1 cellular context compared by ENCODE assay signal in genomic region chr13:26475176-26476110, GRCh38.
TF ChIP-seq lines count a peak whose summit lies in the region.

No MANE protein-coding gene starts in this region.

TF ChIP-seq in IMR-90, 13 proteins besides CTCF, POLR2A, EP300 and RAD21 (continued from another document):
- TF ChIP-seq RFX5 (IDR thresholded peaks at IDR 0.05; ENCODE audit: low read depth, low read length), result no peak
- no peak for TF ChIP-seq MAFK (IDR thresholded peaks at IDR 0.05; ENCODE audit: low read depth, low read length)
- TF ChIP-seq CEBPB (IDR thresholded peaks at IDR 0.05; ENCODE audit: low read depth, low read length), result no peak
- TF ChIP-seq CHD1 (IDR thresholded peaks at IDR 0.05; ENCODE audit: low read depth, low read length), result no peak
- no peak for TF ChIP-seq ELK1 (IDR thresholded peaks at IDR 0.05; ENCODE audit: borderline replicate concordance, low read depth, low read length)
- TF ChIP-seq SMC3 (IDR thresholded peaks at IDR 0.05; ENCODE audit: low read depth, low read length), result no peak
- TF ChIP-seq, protein P1, sequence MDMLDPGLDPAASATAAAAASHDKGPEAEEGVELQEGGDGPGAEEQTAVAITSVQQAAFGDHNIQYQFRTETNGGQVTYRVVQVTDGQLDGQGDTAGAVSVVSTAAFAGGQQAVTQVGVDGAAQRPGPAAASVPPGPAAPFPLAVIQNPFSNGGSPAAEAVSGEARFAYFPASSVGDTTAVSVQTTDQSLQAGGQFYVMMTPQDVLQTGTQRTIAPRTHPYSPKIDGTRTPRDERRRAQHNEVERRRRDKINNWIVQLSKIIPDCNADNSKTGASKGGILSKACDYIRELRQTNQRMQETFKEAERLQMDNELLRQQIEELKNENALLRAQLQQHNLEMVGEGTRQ (IDR thresholded peaks at IDR 0.05; ENCODE audit: low read depth, low read length), result no peak
- TF ChIP-seq MXI1 (IDR thresholded peaks at IDR 0.05; ENCODE audit: borderline replicate concordance, low read depth, low read length), result no peak
- TF ChIP-seq FOS (IDR thresholded peaks at IDR 0.05; ENCODE audit: low read depth, low read length), result no peak
